In the genomic region with DNA sequence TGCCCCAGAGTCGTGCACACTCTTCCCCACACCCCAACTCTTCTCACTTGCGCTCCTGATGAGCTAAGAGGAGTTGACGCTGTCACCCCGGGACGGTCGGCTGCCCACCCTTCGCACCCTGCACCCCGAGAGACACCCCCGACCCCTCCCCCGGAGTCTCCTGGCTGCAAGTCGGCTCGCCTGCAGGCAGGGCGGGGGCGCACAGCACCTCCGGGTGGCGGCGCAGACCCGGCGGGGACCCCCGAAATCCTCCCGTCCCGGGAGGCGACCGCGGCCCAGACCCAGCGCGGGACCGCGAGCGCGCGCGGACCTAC, we compare ENCODE assay signal across 8 cellular contexts. TPM values are rescaled to one million over a fixed set of nuclear protein-coding genes. Genes with fewer than 3 reads are reported as not detected.
DNase-seq lines count a peak whose midpoint lies in the region; ATAC-seq and TF ChIP-seq lines count a peak whose summit lies in the region.

No MANE protein-coding gene starts in this region.

- peak overlapping the region; percentile 51 to 64 for H3K4me3 ChIP-seq in HCT116 (replicated peaks in 1 of 2; ENCODE audit: low read depth in 1 of 2, low read length in 2 of 2)
- H3K4me3 ChIP-seq in iPS-18c (ENCODE audit: insufficient read depth, low read depth, low read length): peak overlapping the region; percentile 59
- peak overlapping the region; percentile 44 to 60 (median 52) for H3K4me3 ChIP-seq in skin epidermis

- no peaks in the 10 kb centered on the region for H3K9me2 ChIP-seq in HCT116 (ENCODE audit: insufficient read depth)

- no peak for ATAC-seq in HCT116

- H3K4me2 ChIP-seq in HCT116 (ENCODE audit: low read length): peak overlapping the region; percentile 88

- H3K9ac ChIP-seq in HCT116 (ENCODE audit: low read length): peak overlapping the region; percentile 65

- H3K79me2 ChIP-seq in HCT116 (ENCODE audit: insufficient read depth, low read length): no peaks in the 10 kb centered on the region

- DNase-seq in HCT116 (ENCODE audit: low read depth, low spot score) (no peak), RWPE1 (ENCODE audit: low spot score) (no peak), NCI-H2029 (lab: John Stamatoyannopoulos, UW) (no peak), NCI-H2171 treated with DMSO at 0.1 percent for 48 hours (lab: John Stamatoyannopoulos, UW) (no peak)
- no peak for DNase-seq in activated CD4-positive, alpha-beta memory T cell treated with anti-CD3 and anti-CD28 coated beads, Interleukin-2, amount 10 ng/mL, durations not matched to agents 7 days and 5 days
- DNase-seq in stimulated activated CD4-positive, alpha-beta T cell treated with anti-CD3 and anti-CD28 coated beads, Interleukin-4, amount 100 ng/mL, for 1 hour: no peak

- no peaks in the 10 kb centered on the region for H3K27me3 ChIP-seq in HCT116 (ENCODE audit: insufficient read depth, low read length)

- CTCF ChIA-PET in HCT116 (lab: Charles Lee): no interaction called here
- CTCF ChIA-PET in activated CD4-positive, alpha-beta memory T cell treated with anti-CD3 and anti-CD28 coated beads, Interleukin-2, amount 10 ng/mL, durations not matched to agents 7 days and 5 days (lab: Charles Lee): no interaction called here
- CTCF ChIA-PET in RWPE1 (lab: Yijun Ruan, JAX): interaction anchor here (0.6 to 2.0 kb wide), 3 partner anchors 17 to 38 kb away, joined by 3 to 8 read pairs (median 4); no protein-coding TSS in a partner anchor

- H2AFZ ChIP-seq in HCT116 (ENCODE audit: low read depth, low read length, poor library complexity, severe bottlenecking): no peak overlapping the region

- H3K27ac ChIP-seq in HCT116 (ENCODE audit: low read depth, low read length): peak overlapping the region; percentile 33; the same call in 1 of the 2 replicates
- peak overlapping the region in 17 of 21 experiments; percentile 46 to 87 (median 68) for H3K27ac ChIP-seq in skin epidermis
- no peak overlapping the region for H3K27ac ChIP-seq in RWPE1

- H3K9me3 Mint-ChIP-seq in activated CD4-positive, alpha-beta memory T cell treated with anti-CD3 and anti-CD28 coated beads, Interleukin-2, amount 10 ng/mL, durations not matched to agents 7 days and 5 days: no peaks in the 10 kb centered on the region

- no peak for TF ChIP-seq RAD21 in HCT116 (IDR thresholded peaks at IDR 0.05; ENCODE audit: low read depth)

- H3K36me3 ChIP-seq in HCT116 (ENCODE audit: control insufficient read depth in 1 of 2, insufficient read depth in 2 of 2, low read length in 2 of 2): no peaks in the 10 kb centered on the region

- BruUV-seq in HCT116 (replicated peaks; lab: Mats Ljungman, UMichigan): no TSS peak

- no peaks in the 10 kb centered on the region for H3K36me3 Mint-ChIP-seq in activated CD4-positive, alpha-beta memory T cell treated with anti-CD3 and anti-CD28 coated beads, Interleukin-2, amount 10 ng/mL, durations not matched to agents 7 days and 5 days (ENCODE audit: low read depth)

- POLR2A ChIA-PET in HCT116 (lab: Charles Lee): interaction anchor here (0.6 kb wide), 1 partner anchor 55 kb away, joined by 3 read pairs; no protein-coding TSS in a partner anchor
- POLR2A ChIA-PET in activated CD4-positive, alpha-beta memory T cell treated with anti-CD3 and anti-CD28 coated beads, Interleukin-2, amount 10 ng/mL, durations not matched to agents 7 days and 5 days (lab: Charles Lee): no interaction called here
- POLR2A ChIA-PET in RWPE1 (lab: Yijun Ruan, JAX; ENCODE audit: low non-redundant PET): no interaction called here

- TF ChIP-seq POLR2A in HCT116 (IDR thresholded peaks at IDR 0.05; ENCODE audit: borderline replicate concordance, extremely low read depth, insufficient read depth, insufficient read length): no peak

- peaks cover 5 to 16% of the 10 kb centered on the region in 2 experiments; a peak in 3 of 4 replicates for H3K4me1 ChIP-seq in HCT116 (ENCODE audit: control insufficient read depth in 1 of 2, insufficient read depth in 2 of 2, low read length in 2 of 2)

- RAD21 ChIA-PET in HCT116 (lab: Charles Lee; ENCODE audit: low non-redundant PET in 1 of 2, low total read pairs in 2 of 2, uncharacterized antibody in 2 of 2, unreplicated experiment in 2 of 2): no interaction called here

- intact Hi-C loops in HCT116 (cut with micrococcal nuclease): no loop called here

- H4K20me1 ChIP-seq in HCT116 (ENCODE audit: insufficient read depth): no peaks in the 10 kb centered on the region

- H3K9me3 ChIP-seq in HCT116 (ENCODE audit: control insufficient read depth in 1 of 2, insufficient read depth in 1 of 2, low read depth in 1 of 2, low read length in 2 of 2): no peaks in the 10 kb centered on the region
- H3K9me3 ChIP-seq in iPS-18c (ENCODE audit: control insufficient read depth, insufficient read depth, low read length): no peaks in the 10 kb centered on the region

- H3K4me1 Mint-ChIP-seq in activated CD4-positive, alpha-beta memory T cell treated with anti-CD3 and anti-CD28 coated beads, Interleukin-2, amount 10 ng/mL, durations not matched to agents 7 days and 5 days: peaks cover 8% of the 10 kb centered on the region

- H3K27me3 Mint-ChIP-seq in activated CD4-positive, alpha-beta memory T cell treated with anti-CD3 and anti-CD28 coated beads, Interleukin-2, amount 10 ng/mL, durations not matched to agents 7 days and 5 days: peaks cover 48% of the 10 kb centered on the region

- TF ChIP-seq CTCF in HCT116 (IDR thresholded peaks at IDR 0.05 in 2 of 3, conservative IDR thresholded peaks at IDR 0.05 in 1 of 3; ENCODE audit: borderline replicate concordance in 1 of 3, insufficient read depth in 1 of 3, low read depth in 2 of 3, low read length in 2 of 3): no peak
- TF ChIP-seq CTCF in RWPE1 (conservative IDR thresholded peaks at IDR 0.05; ENCODE audit: low read depth): no peak

- H3K27ac Mint-ChIP-seq in activated CD4-positive, alpha-beta memory T cell treated with anti-CD3 and anti-CD28 coated beads, Interleukin-2, amount 10 ng/mL, durations not matched to agents 7 days and 5 days: no peak overlapping the region

- H3K4me3 Mint-ChIP-seq in activated CD4-positive, alpha-beta memory T cell treated with anti-CD3 and anti-CD28 coated beads, Interleukin-2, amount 10 ng/mL, durations not matched to agents 7 days and 5 days: peak overlapping the region; percentile 39

TF ChIP-seq in HCT116, 20 proteins besides CTCF, POLR2A, EP300 and RAD21 (continues in another document):
- TF ChIP-seq EZH2 (IDR thresholded peaks at IDR 0.05): no peak
- no peak for TF ChIP-seq ZNF274 (IDR thresholded peaks at IDR 0.05; ENCODE audit: low read depth, low read length)
- no peak for TF ChIP-seq YY1 (IDR thresholded peaks at IDR 0.05; ENCODE audit: extremely low read depth, insufficient replicate concordance, low read depth, low read length)
- no peak for TF ChIP-seq POLR2AphosphoS5 (IDR thresholded peaks at IDR 0.05; ENCODE audit: low read depth, low read length)
- TF ChIP-seq, protein P1, sequence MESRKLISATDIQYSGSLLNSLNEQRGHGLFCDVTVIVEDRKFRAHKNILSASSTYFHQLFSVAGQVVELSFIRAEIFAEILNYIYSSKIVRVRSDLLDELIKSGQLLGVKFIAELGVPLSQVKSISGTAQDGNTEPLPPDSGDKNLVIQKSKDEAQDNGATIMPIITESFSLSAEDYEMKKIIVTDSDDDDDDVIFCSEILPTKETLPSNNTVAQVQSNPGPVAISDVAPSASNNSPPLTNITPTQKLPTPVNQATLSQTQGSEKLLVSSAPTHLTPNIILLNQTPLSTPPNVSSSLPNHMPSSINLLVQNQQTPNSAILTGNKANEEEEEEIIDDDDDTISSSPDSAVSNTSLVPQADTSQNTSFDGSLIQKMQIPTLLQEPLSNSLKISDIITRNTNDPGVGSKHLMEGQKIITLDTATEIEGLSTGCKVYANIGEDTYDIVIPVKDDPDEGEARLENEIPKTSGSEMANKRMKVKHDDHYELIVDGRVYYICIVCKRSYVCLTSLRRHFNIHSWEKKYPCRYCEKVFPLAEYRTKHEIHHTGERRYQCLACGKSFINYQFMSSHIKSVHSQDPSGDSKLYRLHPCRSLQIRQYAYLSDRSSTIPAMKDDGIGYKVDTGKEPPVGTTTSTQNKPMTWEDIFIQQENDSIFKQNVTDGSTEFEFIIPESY (IDR thresholded peaks at IDR 0.05; ENCODE audit: extremely low read depth, insufficient replicate concordance, low read length): no peak
- no peak for TF ChIP-seq CEBPB (IDR thresholded peaks at IDR 0.05; ENCODE audit: low read depth)
- TF ChIP-seq FOSL1 (IDR thresholded peaks at IDR 0.05; ENCODE audit: low read depth): no peak
- TF ChIP-seq ELF1 (IDR thresholded peaks at IDR 0.05; ENCODE audit: borderline replicate concordance, low read depth): no peak
- no peak for TF ChIP-seq JUND (IDR thresholded peaks at IDR 0.05)
- TF ChIP-seq SRF (IDR thresholded peaks at IDR 0.05; ENCODE audit: low read depth): no peak
- TF ChIP-seq EZH2phosphoT487 (IDR thresholded peaks at IDR 0.05; ENCODE audit: borderline replicate concordance): no peak

RNA-seq across cellular contexts. Expression of a gene that starts 0.4 kb away (rescaled TPM):
- 18.1 TPM for total RNA-seq in HCT116 (2021; ENCODE audit: unreplicated experiment)
- 13.2 and 13.7 TPM in 2 replicates for polyA plus RNA-seq in HCT116 (2012)
- not detected for total RNA-seq in activated CD4-positive, alpha-beta memory T cell treated with anti-CD3 and anti-CD28 coated beads, Interleukin-2, amount 10 ng/mL, durations not matched to agents 7 days and 5 days

RNA-seq across cellular contexts. Expression of a gene that starts 25.7 kb away (rescaled TPM):
- 65.8 TPM for total RNA-seq in HCT116 (2021; ENCODE audit: unreplicated experiment)
- 59.1 and 69.4 TPM in 2 replicates for polyA plus RNA-seq in HCT116 (2012)
- total RNA-seq in activated CD4-positive, alpha-beta memory T cell treated with anti-CD3 and anti-CD28 coated beads, Interleukin-2, amount 10 ng/mL, durations not matched to agents 7 days and 5 days: 1 to 10 TPM; 5.2 to 5.4 TPM

RNA-seq across cellular contexts. Expression of a gene that starts 33.2 kb away (rescaled TPM):
- total RNA-seq in HCT116 (2021; ENCODE audit: unreplicated experiment): 2.3 TPM
- 5.8 and 7.7 TPM in 2 replicates for polyA plus RNA-seq in HCT116 (2012)
- total RNA-seq in activated CD4-positive, alpha-beta memory T cell treated with anti-CD3 and anti-CD28 coated beads, Interleukin-2, amount 10 ng/mL, durations not matched to agents 7 days and 5 days: under 1 TPM; 0.25 to 0.30 TPM

RNA-seq across cellular contexts. Expression of a gene that starts 50.4 kb away (rescaled TPM):
- 3,345 TPM for total RNA-seq in HCT116 (2021; ENCODE audit: unreplicated experiment)
- 4,227 and 4,920 TPM in 2 replicates for polyA plus RNA-seq in HCT116 (2012)
- 1,000 to 10,000 TPM; 1,164 to 1,189 TPM for total RNA-seq in activated CD4-positive, alpha-beta memory T cell treated with anti-CD3 and anti-CD28 coated beads, Interleukin-2, amount 10 ng/mL, durations not matched to agents 7 days and 5 days

Comparison
In these comparisons a context has a peak if more than half of its experiments do, and no peak if none do; other contexts are left out.
1. RNA of a gene that starts 0.4 kb away (total RNA-seq): 18.1 TPM in HCT116 (single experiment); not detected in activated CD4-positive, alpha-beta memory T cell treated with anti-CD3 and anti-CD28 coated beads, Interleukin-2, amount 10 ng/mL, durations not matched to agents 7 days and 5 days; every median in the first group is over 10 times any median in the second.
2. RNA of a gene that starts 25.7 kb away (total RNA-seq): 65.8 TPM in HCT116 (single experiment); 5.2 to 5.4 TPM in activated CD4-positive, alpha-beta memory T cell treated with anti-CD3 and anti-CD28 coated beads, Interleukin-2, amount 10 ng/mL, durations not matched to agents 7 days and 5 days; every median in the first group is over 10 times any median in the second.
3. Peak in every context shown above with its lines, with median percentiles within 50 percentile points of each other: H3K4me3 ChIP-seq.